8 cellular contexts compared by ENCODE assay signal in genomic region chr20:51802170-51802745, GRCh38. TPM values are rescaled to one million over a fixed set of nuclear protein-coding genes. Genes with fewer than 3 reads are reported as not detected.
A peak's percentile ranks its signal among the peaks of the same experiment; 100 is the strongest.
DNase-seq lines count a peak whose midpoint lies in the region; ATAC-seq and TF ChIP-seq lines count a peak whose summit lies in the region.
"Had no signal": no experiment of that assay in that cellular context is flagged by ENCODE, and none has a peak within 500 bp of the region (broad histone marks: within the 10 kb centered on the region; RNA-seq: fewer than 3 reads in every experiment).

Gene SALL4 (minus strand): TSS chr20:51802521. CDS start chr20:51802408, 113 bp downstream.

- H3K27me3 ChIP-seq in HUES64 (ENCODE audit: insufficient read depth, low read length) (no peaks in the 10 kb centered on the region), body of pancreas (peaks cover 0 to 7% of the 10 kb centered on the region in 2 donors), subcutaneous abdominal adipose tissue (ENCODE audit: control insufficient read depth in 5 of 5, insufficient read depth in 4 of 5, low read length in 5 of 5) (peaks cover 0 to 23% (median 10%) of the 10 kb centered on the region in 5 donors)

- H3K4me3 ChIP-seq in HUES64 (ENCODE audit: low read length) (peak within 1 kb of the TSS; percentile 76), body of pancreas (peak within 1 kb of the TSS; percentile 16 to 44), subcutaneous abdominal adipose tissue (ENCODE audit: low read depth in 1 of 5, low read length in 5 of 5) (peak within 1 kb of the TSS in 4 of 5 donors; percentile 42 to 69 (median 59))

- DNase-seq in body of pancreas (peak; percentile 50 to 61 (median 56)), immature natural killer cell (no peak), GM20000 (ENCODE audit: low spot score) (no peak)
- DNase-seq in effector CD8-positive, alpha-beta T cell (lab: John Stamatoyannopoulos, UW): no peak
- DNase-seq: NCI-H1694 treated with DMSO at 0.1 percent for 48 hours had no signal

- intact Hi-C loops in body of pancreas (cut with DNase I): no loop called here

- H3K36me3 ChIP-seq in HUES64 (ENCODE audit: insufficient read depth, low read length): peaks cover under 1% of the 10 kb centered on the region; the same call in 1 of the 2 replicates
- no peaks in the 10 kb centered on the region for H3K36me3 ChIP-seq in body of pancreas (replicated peaks in 1 of 2; ENCODE audit: insufficient read depth in 1 of 2, low read depth in 2 of 2)
- no peaks in the 10 kb centered on the region for H3K36me3 ChIP-seq in subcutaneous abdominal adipose tissue (ENCODE audit: control insufficient read depth in 5 of 5, insufficient read depth in 5 of 5, low read length in 5 of 5)

- no peak for TF ChIP-seq CTCF in body of pancreas (IDR thresholded peaks at IDR 0.05)
- TF ChIP-seq CTCF in GM20000 (IDR thresholded peaks at IDR 0.05; ENCODE audit: extremely low read depth, missing control alignments): no peak

- under 1% methylated on average over 44 of the region's 44 CpGs for WGBS in HUES64
- WGBS in body of pancreas, 2 donors: 21 to 39% methylated on average over 9 to 40 of the region's 44 CpGs

- peaks cover 13 to 17% (median 15%) of the 10 kb centered on the region in 3 donors for H3K27me3 Mint-ChIP-seq in immature natural killer cell (ENCODE audit: low read depth in 3 of 3)

- H3K27ac ChIP-seq in HUES64 (ENCODE audit: low read depth, low read length) (peak within 1 kb of the TSS; percentile 99), body of pancreas (peak within 1 kb of the TSS in 3 of 4 donors; percentile 68 to 80 (median 77)), subcutaneous abdominal adipose tissue (ENCODE audit: low read depth, low read length) (no peak within 1 kb of the TSS)

- ATAC-seq in body of pancreas (peak; percentile 41), GM18868 (IDR thresholded peaks at IDR 0.05; ENCODE audit: unreplicated experiment) (no peak)

- peak in 1 of 3 donors; percentile 16 for TF ChIP-seq POLR2A in body of pancreas (IDR thresholded peaks at IDR 0.05)

- no peak within 1 kb of the TSS for H3K27ac Mint-ChIP-seq in immature natural killer cell

- no peaks in the 10 kb centered on the region for H3K36me3 Mint-ChIP-seq in immature natural killer cell

- peak within 1 kb of the TSS; percentile 82 to 88 (median 85) for H3K4me3 Mint-ChIP-seq in immature natural killer cell

- H3K9ac ChIP-seq in HUES64 (ENCODE audit: low read depth, low read length): peak within 1 kb of the TSS; percentile 99
- H3K9ac ChIP-seq in subcutaneous abdominal adipose tissue (ENCODE audit: low read length in 5 of 5): peak within 1 kb of the TSS in 2 of 5 donors; percentile 31 to 68

- no peaks in the 10 kb centered on the region for H3K9me3 Mint-ChIP-seq in immature natural killer cell

- H3K4me1 ChIP-seq in HUES64 (ENCODE audit: insufficient read depth, low read length): peaks cover 27% of the 10 kb centered on the region
- H3K4me1 ChIP-seq in body of pancreas: peaks cover 20% of the 10 kb centered on the region
- H3K4me1 ChIP-seq in subcutaneous abdominal adipose tissue (ENCODE audit: control insufficient read depth in 5 of 5, insufficient read depth in 5 of 5, low read length in 5 of 5): peaks cover 0 to 28% (median 24%) of the 10 kb centered on the region in 5 donors

- H3K4me1 Mint-ChIP-seq in immature natural killer cell: peaks cover 16 to 23% of the 10 kb centered on the region in 2 donors

- no peaks in the 10 kb centered on the region for H3K9me3 ChIP-seq in HUES64 (ENCODE audit: insufficient read depth, low read depth, low read length)
- no peaks in the 10 kb centered on the region for H3K9me3 ChIP-seq in body of pancreas
- no peaks in the 10 kb centered on the region for H3K9me3 ChIP-seq in subcutaneous abdominal adipose tissue (ENCODE audit: control insufficient read depth in 5 of 5, low read length in 5 of 5)

RNA-seq across cellular contexts. Expression of gene SALL4, which starts in this region (rescaled TPM):
- 79.4 TPM for polyA plus RNA-seq in HUES64 (2013, experiment 1 of 2)
- 78.7 TPM for polyA plus RNA-seq in HUES64 (2013, experiment 2 of 2)
- total RNA-seq in body of pancreas: 1 to 10 TPM; 1.6 to 5.9 TPM
- under 1 TPM in 1 of 3 donors, not detected in 2; 0.08 TPM for polyA plus RNA-seq in immature natural killer cell

Comparison
In these comparisons a context has a peak if more than half of its experiments do, and no peak if none do; other contexts are left out.
1. DNase-seq: peak in body of pancreas (4 of 4); none in immature natural killer cell (0 of 3), effector CD8-positive, alpha-beta T cell (single experiment) and GM20000 (single experiment).
2. Peak in every context shown above with its lines, with median percentiles within 50 percentile points of each other: H3K4me3 ChIP-seq.